29 cellular contexts compared by ENCODE assay signal in genomic region chr9:79461735-79462134, GRCh38.
"Had no signal": no experiment of that assay in that cellular context is flagged by ENCODE, and none has a peak within 500 bp of the region (broad histone marks: within the 10 kb centered on the region; RNA-seq: fewer than 3 reads in every experiment).

No MANE protein-coding gene starts in this region.

- H3K4me1 ChIP-seq: esophagus muscularis mucosa, gastroesophageal sphincter had no signal

- H3K9me3 Mint-ChIP-seq: activated CD4-positive, alpha-beta memory T cell treated with anti-CD3 and anti-CD28 coated beads, Interleukin-2, amount 10 ng/mL, durations not matched to agents 7 days and 5 days; activated CD4-positive, alpha-beta T cell treated with anti-CD3 and anti-CD28 coated beads, Interleukin-2, amount 10 ng/mL, durations not matched to agents 24 days and 14 days; activated T-cell treated with anti-CD3 and anti-CD28 coated beads, Interleukin-2, amount 50 U/mL, for 4 hours; activated T-helper 17 cell treated with anti-CD3 and anti-CD28 coated beads, Interleukin-2, amount 50 U/mL, for 72 hours; central memory CD8-positive, alpha-beta T cell; dendritic cell treated with granulocyte-macrophage colony-stimulating factor and Interleukin-4, amounts not matched to agents 40 ng/mL and 50 ng/mL, for 4 days; endodermal cell had no signal

- H3K4me3 ChIP-seq: coronary artery, dorsolateral prefrontal cortex, esophagus muscularis mucosa, gastroesophageal sphincter had no signal

- DNase-seq: activated CD4-positive, alpha-beta memory T cell treated with anti-CD3 and anti-CD28 coated beads, Interleukin-2, amount 10 ng/mL, durations not matched to agents 7 days and 5 days; activated CD4-positive, alpha-beta T cell treated with anti-CD3 and anti-CD28 coated beads for 36 hours; activated CD4-positive, alpha-beta T cell treated with anti-CD3 and anti-CD28 coated beads, Interleukin-2, amount 10 ng/mL, durations not matched to agents 24 days and 14 days; activated CD4-positive, CD25-positive, alpha-beta regulatory T cell; activated CD4-positive, CD25-positive, alpha-beta regulatory T cell treated with anti-CD3 and anti-CD28 coated beads, Interleukin-2, amount 50 U/mL, for 72 hours; activated CD8-positive, alpha-beta memory T cell treated with anti-CD3 and anti-CD28 coated beads, Interleukin-2, amount 50 U/mL, for 48 hours; activated effector memory CD4-positive, alpha-beta T cell treated with Interleukin-2 at 50 U/mL for 16 hours; activated gamma-delta T cell treated with Interleukin-2 at 50 U/mL for 16 hours; activated naive CD4-positive, alpha-beta T cell treated with anti-CD3 and anti-CD28 coated beads, Interleukin-2, amount 50 U/mL, for 16 hours; activated naive CD4-positive, alpha-beta T cell treated with Interleukin-2 at 50 U/mL for 16 hours; activated T-cell treated with anti-CD3 and anti-CD28 coated beads for 4 hours; activated T-cell treated with anti-CD3 and anti-CD28 coated beads, Interleukin-2, amount 50 U/mL, for 4 hours; amniotic stem cell; anterior cingulate cortex; brain microvascular endothelial cell; dorsolateral prefrontal cortex; effector memory CD4-positive, alpha-beta T cell; endodermal cell; erythroblast; foreskin melanocyte; head of caudate nucleus; T-helper 2 cell had no signal

- H3K9me3 ChIP-seq: esophagus muscularis mucosa, gastroesophageal sphincter had no signal

- H3K27ac ChIP-seq: brain microvascular endothelial cell, coronary artery, dorsolateral prefrontal cortex, esophagus muscularis mucosa, gastroesophageal sphincter had no signal

- H3K27me3 Mint-ChIP-seq: activated CD4-positive, alpha-beta memory T cell treated with anti-CD3 and anti-CD28 coated beads, Interleukin-2, amount 10 ng/mL, durations not matched to agents 7 days and 5 days; dendritic cell treated with granulocyte-macrophage colony-stimulating factor and Interleukin-4, amounts not matched to agents 40 ng/mL and 50 ng/mL, for 4 days had no signal

- H3K36me3 ChIP-seq: brain microvascular endothelial cell, esophagus muscularis mucosa, gastroesophageal sphincter had no signal

- H3K4me3 Mint-ChIP-seq: activated CD4-positive, alpha-beta memory T cell treated with anti-CD3 and anti-CD28 coated beads, Interleukin-2, amount 10 ng/mL, durations not matched to agents 7 days and 5 days; activated CD4-positive, alpha-beta T cell treated with anti-CD3 and anti-CD28 coated beads for 36 hours; activated CD4-positive, alpha-beta T cell treated with anti-CD3 and anti-CD28 coated beads, Interleukin-2, amount 10 ng/mL, durations not matched to agents 24 days and 14 days; activated naive CD8-positive, alpha-beta T cell; activated T-cell treated with anti-CD3 and anti-CD28 coated beads, Interleukin-2, amount 50 U/mL, for 4 hours; activated T-helper 17 cell treated with anti-CD3 and anti-CD28 coated beads, Interleukin-2, amount 50 U/mL, for 72 hours; central memory CD8-positive, alpha-beta T cell; dendritic cell treated with granulocyte-macrophage colony-stimulating factor and Interleukin-4, amounts not matched to agents 40 ng/mL and 50 ng/mL, for 4 days; endodermal cell had no signal

- H3K4me1 Mint-ChIP-seq: activated CD4-positive, alpha-beta memory T cell treated with anti-CD3 and anti-CD28 coated beads, Interleukin-2, amount 10 ng/mL, durations not matched to agents 7 days and 5 days; activated CD4-positive, alpha-beta T cell treated with anti-CD3 and anti-CD28 coated beads for 36 hours; activated CD4-positive, alpha-beta T cell treated with anti-CD3 and anti-CD28 coated beads, Interleukin-2, amount 10 ng/mL, durations not matched to agents 24 days and 14 days; activated T-helper 17 cell treated with anti-CD3 and anti-CD28 coated beads, Interleukin-2, amount 50 U/mL, for 72 hours; central memory CD8-positive, alpha-beta T cell; endodermal cell had no signal

- H3K27ac Mint-ChIP-seq: activated CD4-positive, alpha-beta memory T cell treated with anti-CD3 and anti-CD28 coated beads, Interleukin-2, amount 10 ng/mL, durations not matched to agents 7 days and 5 days; activated CD4-positive, alpha-beta T cell treated with anti-CD3 and anti-CD28 coated beads for 36 hours; activated CD4-positive, alpha-beta T cell treated with anti-CD3 and anti-CD28 coated beads, Interleukin-2, amount 10 ng/mL, durations not matched to agents 24 days and 14 days; activated naive CD8-positive, alpha-beta T cell; activated T-helper 17 cell treated with anti-CD3 and anti-CD28 coated beads, Interleukin-2, amount 50 U/mL, for 72 hours; dendritic cell treated with granulocyte-macrophage colony-stimulating factor and Interleukin-4, amounts not matched to agents 40 ng/mL and 50 ng/mL, for 4 days; endodermal cell had no signal

- H3K27me3 ChIP-seq: brain microvascular endothelial cell, esophagus muscularis mucosa, gastroesophageal sphincter had no signal

- ATAC-seq: activated CD4-positive, alpha-beta T cell treated with anti-CD3 and anti-CD28 coated beads for 36 hours; activated T-cell treated with anti-CD3 and anti-CD28 coated beads, Interleukin-2, amount 50 U/mL, for 4 hours; activated T-helper 17 cell treated with anti-CD3 and anti-CD28 coated beads, Interleukin-2, amount 50 U/mL, for 72 hours; gastroesophageal sphincter had no signal
